8 cellular contexts compared by ENCODE assay signal in the genomic region with DNA sequence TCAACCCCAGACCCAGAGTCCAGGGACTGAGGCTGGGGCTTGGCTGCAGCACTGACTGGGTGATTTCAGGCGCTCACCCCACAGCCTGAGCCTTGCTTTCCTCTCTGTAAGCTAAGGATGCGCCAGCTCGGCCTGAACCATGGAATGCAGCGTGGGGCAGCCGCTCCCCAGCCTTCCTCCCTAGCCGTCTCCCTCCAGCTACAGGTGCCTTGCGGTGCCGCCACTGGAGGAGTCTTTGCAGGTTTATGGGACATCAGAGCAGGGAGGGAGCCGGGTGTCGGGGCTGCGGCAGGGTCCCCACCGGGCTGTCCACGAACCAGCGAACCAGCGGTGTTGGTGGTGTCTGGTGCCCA. TPM values are rescaled to one million over a fixed set of nuclear protein-coding genes. Genes with fewer than 3 reads are reported as not detected.
DNase-seq lines count a peak whose midpoint lies in the region; ATAC-seq and TF ChIP-seq lines count a peak whose summit lies in the region.

No MANE protein-coding gene starts in this region.

- no peak overlapping the region for H3K27ac ChIP-seq in ascending aorta

- TF ChIP-seq CTCF in HFF-Myc (IDR thresholded peaks at IDR 0.05; ENCODE audit: low read depth, low read length, missing control alignments) (no peak), ascending aorta (IDR thresholded peaks at IDR 0.05) (no peak), GM20000 (IDR thresholded peaks at IDR 0.05; ENCODE audit: extremely low read depth, missing control alignments) (no peak)

- peak overlapping the region; percentile 38 for H3K4me3 ChIP-seq in HFF-Myc (replicated peaks; ENCODE audit: low read depth, low read length)
- H3K4me3 ChIP-seq in ascending aorta = peak overlapping the region; percentile 66 to 70

- DNase-seq in HFF-Myc (ENCODE audit: extremely low read depth, low read depth) = no peak
- DNase-seq in ascending aorta (ENCODE audit: low spot score in 2 of 2) = no peak
- DNase-seq in left colon = no peak
- DNase-seq in GM20000 (ENCODE audit: low spot score) = no peak
- DNase-seq in NOMO-1 (lab: John Stamatoyannopoulos, UW; ENCODE audit: unreplicated experiment in 2 of 2) = no peak

- H3K27ac Mint-ChIP-seq in stimulated activated memory B cell treated with anti-CD40 and anti-IgM and Interleukin-4, amounts not matched to agents 10 μg/mL and 1 μg/mL and 100 μg/mL, for 72 hours = peak overlapping the region; percentile 77

- H3K27me3 ChIP-seq in ascending aorta = no peaks in the 10 kb centered on the region

- peaks cover 7 to 10% of the 10 kb centered on the region in 2 donors for H3K4me1 ChIP-seq in ascending aorta

- ATAC-seq in left colon (peak; percentile 70), GM18502 (IDR thresholded peaks at IDR 0.05; ENCODE audit: poor library complexity, unreplicated experiment) (no peak), GM18517 (IDR thresholded peaks at IDR 0.05; ENCODE audit: unreplicated experiment) (no peak)
- ATAC-seq in stimulated activated memory B cell treated with anti-CD40 and anti-IgM and Interleukin-4, amounts not matched to agents 10 μg/mL and 1 μg/mL and 100 μg/mL, for 72 hours = peak; percentile 47

- H3K36me3 Mint-ChIP-seq in stimulated activated memory B cell treated with anti-CD40 and anti-IgM and Interleukin-4, amounts not matched to agents 10 μg/mL and 1 μg/mL and 100 μg/mL, for 72 hours = peaks cover 9% of the 10 kb centered on the region

- H3K36me3 ChIP-seq in ascending aorta = no peaks in the 10 kb centered on the region

- peak overlapping the region; percentile 81 for H3K4me3 Mint-ChIP-seq in stimulated activated memory B cell treated with anti-CD40 and anti-IgM and Interleukin-4, amounts not matched to agents 10 μg/mL and 1 μg/mL and 100 μg/mL, for 72 hours

- no peaks in the 10 kb centered on the region for H3K9me3 Mint-ChIP-seq in stimulated activated memory B cell treated with anti-CD40 and anti-IgM and Interleukin-4, amounts not matched to agents 10 μg/mL and 1 μg/mL and 100 μg/mL, for 72 hours

- H3K4me1 Mint-ChIP-seq in stimulated activated memory B cell treated with anti-CD40 and anti-IgM and Interleukin-4, amounts not matched to agents 10 μg/mL and 1 μg/mL and 100 μg/mL, for 72 hours = peaks cover 40% of the 10 kb centered on the region

- H3K9me3 ChIP-seq in ascending aorta = no peaks in the 10 kb centered on the region

- intact Hi-C loops in ascending aorta (cut with DNase I) = no loop called here
- intact Hi-C loops in left colon (cut with DNase I, micrococcal nuclease) = no loop called here

- H3K27me3 Mint-ChIP-seq in stimulated activated memory B cell treated with anti-CD40 and anti-IgM and Interleukin-4, amounts not matched to agents 10 μg/mL and 1 μg/mL and 100 μg/mL, for 72 hours = peaks cover 8% of the 10 kb centered on the region

RNA-seq across cellular contexts. Expression of gene PPP2R5C, which starts 19.4 kb away (rescaled TPM):
- total RNA-seq in ascending aorta (45.6 TPM), left colon (100 to 1,000 TPM; 139 to 144 TPM)

Comparison
In these comparisons a context has a peak if more than half of its experiments do, and no peak if none do; other contexts are left out.
1. ATAC-seq: peak in left colon (single experiment) and stimulated activated memory B cell treated with anti-CD40 and anti-IgM and Interleukin-4, amounts not matched to agents 10 μg/mL and 1 μg/mL and 100 μg/mL, for 72 hours (single experiment); none in GM18502 (single experiment) and GM18517 (single experiment).